18 cellular contexts compared by ENCODE assay signal in genomic region chr7:134696261-134696660, GRCh38. TPM values are rescaled to one million over a fixed set of nuclear protein-coding genes. Genes with fewer than 3 reads are reported as not detected.
DNase-seq lines count a peak whose midpoint lies in the region; ATAC-seq, FAIRE-seq and TF ChIP-seq lines count a peak whose summit lies in the region.
"Had no signal": no experiment of that assay in that cellular context is flagged by ENCODE, and none has a peak within 500 bp of the region (broad histone marks: within the 10 kb centered on the region; RNA-seq: fewer than 3 reads in every experiment).

No MANE protein-coding gene starts in this region.

- H3K27ac ChIP-seq in esophagus squamous epithelium (peak overlapping the region in 3 of 4 donors; percentile 25 to 55 (median 51)), brain microvascular endothelial cell (no peak overlapping the region), pancreas (no peak overlapping the region)
- H3K27ac ChIP-seq: A549, foreskin keratinocyte had no signal

- 41 to 61% methylated on average over 3 to 5 of the region's 5 CpGs for WGBS in esophagus squamous epithelium, 2 donors
- 64 to 78% methylated on average over 5 of the region's 5 CpGs for WGBS in pancreas, 2 donors

- FAIRE-seq in pancreas (lab: Jason Lieb, UNC), result no peak
- FAIRE-seq: A549, endometrium had no signal

- TF ChIP-seq CTCF in esophagus squamous epithelium (IDR thresholded peaks at IDR 0.05) (no peak), mucosa of descending colon (IDR thresholded peaks at IDR 0.05) (no peak), brain microvascular endothelial cell (IDR thresholded peaks at IDR 0.05; ENCODE audit: low read depth, low read length, missing control alignments) (no peak), pancreas (IDR thresholded peaks at IDR 0.05) (no peak)

- H3K27me3 ChIP-seq in esophagus squamous epithelium (no peaks in the 10 kb centered on the region), brain microvascular endothelial cell (replicated peaks) (no peaks in the 10 kb centered on the region), pancreas (no peaks in the 10 kb centered on the region)
- H3K27me3 ChIP-seq: foreskin keratinocyte, thyroid gland had no signal

- H3K4me1 ChIP-seq in esophagus squamous epithelium (peaks cover 0 to 39% (median 14%) of the 10 kb centered on the region in 3 donors), mucosa of descending colon (ENCODE audit: low read depth) (no peaks in the 10 kb centered on the region), pancreas (no peaks in the 10 kb centered on the region)
- H3K4me1 ChIP-seq: A549 had no signal

- DNase-seq in Right ventricle myocardium inferior (ENCODE audit: missing footprints), result no peak
- DNase-seq in cardiac septum (ENCODE audit: low spot score), result no peak
- no peak for DNase-seq in esophagus squamous epithelium (lab: John Stamatoyannopoulos, UW)
- DNase-seq in mucosa of descending colon, result no peak
- DNase-seq in COLO668 (lab: John Stamatoyannopoulos, UW; ENCODE audit: unreplicated experiment), result no peak
- DNase-seq in brain microvascular endothelial cell, result no peak
- DNase-seq in activated CD8-positive, alpha-beta memory T cell treated with anti-CD3 and anti-CD28 coated beads for 24 hours, result no peak
- no peak for DNase-seq in pancreas
- DNase-seq: activated CD4-positive, CD25-positive, alpha-beta regulatory T cell; activated effector memory CD4-positive, alpha-beta T cell treated with Interleukin-2 at 50 U/mL for 16 hours; amygdala; DMS79; foreskin keratinocyte; H9; Kasumi-1; thyroid gland had no signal

- ATAC-seq in Right ventricle myocardium inferior (peak; percentile 29), mucosa of descending colon (peak; percentile 20), pancreas (no peak)
- ATAC-seq: foreskin keratinocyte had no signal

- no peak for TF ChIP-seq POLR2A in esophagus squamous epithelium (IDR thresholded peaks at IDR 0.05)

- H3K4me3 ChIP-seq in esophagus squamous epithelium (no peak overlapping the region), mucosa of descending colon (no peak overlapping the region), brain microvascular endothelial cell (ENCODE audit: low read depth, low read length) (no peak overlapping the region), pancreas (no peak overlapping the region)
- H3K4me3 ChIP-seq: A549, thyroid gland had no signal

- H3K9me3 ChIP-seq in esophagus squamous epithelium (no peaks in the 10 kb centered on the region), mucosa of descending colon (no peaks in the 10 kb centered on the region), pancreas (no peaks in the 10 kb centered on the region)
- H3K9me3 ChIP-seq: A549, thyroid gland had no signal

- in situ Hi-C loops in brain microvascular endothelial cell (cut with HindIII; ENCODE audit: low pct_ligation_motif_present, low sequenced_read_pairs), result no loop called here

- intact Hi-C loops in Right ventricle myocardium inferior (cut with DNase I), result loop anchor here (5.0 kb wide), 1 partner anchor 476 kb away; the partner anchor contains the start of gene CYREN
- intact Hi-C loops in cardiac septum (cut with DNase I), result no loop called here
- intact Hi-C loops in esophagus squamous epithelium (cut with DNase I), result loop anchor here (10.0 kb wide), 1 partner anchor 259 kb away; no protein-coding TSS in a partner anchor
- intact Hi-C loops in mucosa of descending colon (cut with DNase I, micrococcal nuclease), result loop anchor here in 1 of 2 donors (10.0 kb wide), 1 partner anchor 259 kb away; no protein-coding TSS in a partner anchor
- intact Hi-C loops in pancreas (cut with DNase I), result loop anchor here in 1 of 3 donors (10.0 kb wide), 1 partner anchor 249 kb away; no protein-coding TSS in a partner anchor

- H3K36me3 ChIP-seq in esophagus squamous epithelium (no peaks in the 10 kb centered on the region), mucosa of descending colon (ENCODE audit: low read depth) (no peaks in the 10 kb centered on the region), brain microvascular endothelial cell (replicated peaks) (no peaks in the 10 kb centered on the region), pancreas (no peaks in the 10 kb centered on the region)
- H3K36me3 ChIP-seq: thyroid gland had no signal

RNA-seq across cellular contexts. Expression of gene BPGM, which starts 49.6 kb away (rescaled TPM):
- total RNA-seq in Right ventricle myocardium inferior (14.0 TPM), cardiac septum (13.2 TPM), esophagus squamous epithelium (10 to 100 TPM in 2 of 4 donors, 1 to 10 TPM in 2; 4.4 to 16.8 (median 11.3) TPM), mucosa of descending colon (10 to 100 TPM in 1 of 3 donors, 1 to 10 TPM in 2; 9.4 to 17.3 (median 9.4) TPM), pancreas (1 to 10 TPM; 2.8 to 10.0 (median 4.7) TPM)
- 1 to 10 TPM; 9.1 to 10.0 TPM for polyA plus RNA-seq in pancreas

Comparison
In these comparisons a context has a peak if more than half of its experiments do, and no peak if none do; other contexts are left out.
1. ATAC-seq: peak in Right ventricle myocardium inferior (single experiment) and mucosa of descending colon (single experiment); none in pancreas (0 of 4).
2. H3K27ac ChIP-seq: peak in esophagus squamous epithelium (3 of 4); none in brain microvascular endothelial cell (single experiment) and pancreas (0 of 4).